8 cellular contexts compared by ENCODE assay signal in genomic region chr5:128201065-128201926, GRCh38.
DNase-seq lines count a peak whose midpoint lies in the region; ATAC-seq and TF ChIP-seq lines count a peak whose summit lies in the region.

No MANE protein-coding gene starts in this region.

- TF ChIP-seq CTCF in AG04449 (IDR thresholded peaks at IDR 0.05; ENCODE audit: insufficient read depth, low read length, missing control alignments), result peak; percentile 80

- H3K27me3 Mint-ChIP-seq in activated CD4-positive, alpha-beta T cell treated with anti-CD3 and anti-CD28 coated beads for 36 hours, result no peaks in the 10 kb centered on the region

- no peak for DNase-seq in AG04449 (ENCODE audit: low read depth, low spot score)
- DNase-seq in NCI-H2227 (lab: John Stamatoyannopoulos, UW; ENCODE audit: unreplicated experiment), result peak; percentile 82
- peak; percentile 91 for DNase-seq in activated CD4-positive, alpha-beta T cell treated with anti-CD3 and anti-CD28 coated beads for 36 hours
- DNase-seq in cerebellum (ENCODE audit: low spot score), result peak; percentile 77
- peak; percentile 91 for DNase-seq in left kidney (ENCODE audit: low read depth, low spot score)
- peak; percentile 75 for DNase-seq in stimulated activated CD4-positive, alpha-beta T cell treated with anti-CD3 and anti-CD28 coated beads, Interleukin-2, amount 100 ng/mL, for 4 hours (ENCODE audit: low read depth)

- H3K4me3 Mint-ChIP-seq in activated CD4-positive, alpha-beta T cell treated with anti-CD3 and anti-CD28 coated beads for 36 hours, result no peak overlapping the region

- H3K4me3 ChIP-seq in AG04449 (ENCODE audit: low read depth, low read length), result peak overlapping the region; percentile 36; the same call in 1 of the 2 replicates

- H3K4me1 Mint-ChIP-seq in activated CD4-positive, alpha-beta T cell treated with anti-CD3 and anti-CD28 coated beads for 36 hours, result peaks cover 37% of the 10 kb centered on the region

- intact Hi-C loops in activated CD4-positive, alpha-beta T cell treated with anti-CD3 and anti-CD28 coated beads for 36 hours (cut with DNase I, micrococcal nuclease), result loop anchor here (1.0 to 2.0 kb wide), 7 partner anchors 118 to 637 kb away; partner anchors contain the start of gene SLC12A2 (in 2 of the 2)

- H3K27ac Mint-ChIP-seq in activated CD4-positive, alpha-beta T cell treated with anti-CD3 and anti-CD28 coated beads for 36 hours, result no peak overlapping the region

- CTCF ChIA-PET in AG04449 (lab: Yijun Ruan, JAX), result interaction anchor here (0.6 to 8.1 kb wide), 46 partner anchors 8 to 664 kb away, joined by 3 to 68 read pairs (median 4); no protein-coding TSS in a partner anchor
- CTCF ChIA-PET in activated CD4-positive, alpha-beta T cell treated with anti-CD3 and anti-CD28 coated beads for 36 hours (lab: Charles Lee), result interaction anchor here (0.7 to 1.4 kb wide), 13 partner anchors 12 to 1544 kb away, joined by 3 to 11 read pairs (median 3); no protein-coding TSS in a partner anchor

- H3K36me3 Mint-ChIP-seq in activated CD4-positive, alpha-beta T cell treated with anti-CD3 and anti-CD28 coated beads for 36 hours (ENCODE audit: low read depth), result peaks cover 14% of the 10 kb centered on the region

- POLR2A ChIA-PET in AG04449 (lab: Yijun Ruan, JAX), result no interaction called here
- POLR2A ChIA-PET in activated CD4-positive, alpha-beta T cell treated with anti-CD3 and anti-CD28 coated beads for 36 hours (lab: Charles Lee), result no interaction called here

- peaks cover 11% of the 10 kb centered on the region for H3K9me3 Mint-ChIP-seq in activated CD4-positive, alpha-beta T cell treated with anti-CD3 and anti-CD28 coated beads for 36 hours (ENCODE audit: low read depth)

- ATAC-seq in GM18517 (IDR thresholded peaks at IDR 0.05; ENCODE audit: unreplicated experiment) (peak; percentile 90), HG02981 (IDR thresholded peaks at IDR 0.05; ENCODE audit: unreplicated experiment) (peak; percentile 94)
- ATAC-seq in activated CD4-positive, alpha-beta T cell treated with anti-CD3 and anti-CD28 coated beads for 36 hours, result peak; percentile 87
